In the genomic region with DNA sequence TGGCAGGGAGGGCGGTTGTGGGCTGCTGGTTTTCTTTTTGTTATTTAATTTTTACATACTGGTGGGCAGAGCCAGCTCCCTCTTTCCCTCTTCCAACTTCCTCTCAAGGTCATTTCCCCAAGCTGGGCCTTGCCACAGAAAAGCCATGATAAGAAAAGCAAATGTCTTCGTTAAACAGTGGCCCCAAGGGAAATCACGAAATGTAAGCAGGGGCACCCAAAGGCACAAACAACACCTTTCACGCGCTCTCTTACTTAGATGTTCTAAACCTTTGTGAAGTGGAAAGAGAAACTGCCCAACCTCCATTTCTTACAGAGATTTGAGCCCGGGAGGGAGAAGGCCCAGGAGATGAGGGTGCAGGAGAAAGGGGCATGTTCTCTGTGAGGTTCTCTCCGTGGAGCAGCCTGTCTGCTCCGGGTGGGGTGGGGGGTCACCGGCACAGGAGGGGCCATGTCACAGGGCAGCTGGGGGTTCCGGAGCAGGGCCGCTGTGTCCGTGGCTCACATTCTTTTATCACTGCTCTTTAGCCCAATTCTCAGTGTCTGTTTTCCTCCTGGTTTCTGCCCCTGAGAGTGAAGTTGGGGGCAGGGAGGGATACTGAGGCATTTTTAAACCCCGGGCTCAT, we compare ENCODE assay signal across 19 cellular contexts.
"Had no signal": no experiment of that assay in that cellular context is flagged by ENCODE, and none has a peak within 500 bp of the region (broad histone marks: within the 10 kb centered on the region; RNA-seq: fewer than 3 reads in every experiment).

No MANE protein-coding gene starts in this region.

- H3K27me3 ChIP-seq: foreskin keratinocyte, suprapubic skin, tibial nerve had no signal

- DNase-seq: activated CD4-positive, alpha-beta memory T cell treated with anti-CD3 and anti-CD28 coated beads for 36 hours; activated CD4-positive, alpha-beta T cell treated with anti-CD3 and anti-CD28 coated beads for 48 hours; activated CD4-positive, CD25-positive, alpha-beta regulatory T cell; activated effector memory CD4-positive, alpha-beta T cell treated with Interleukin-2 at 50 U/mL for 16 hours; activated naive CD4-positive, alpha-beta T cell treated with anti-CD3 and anti-CD28 coated beads, Interleukin-2, amount 10 ng/mL, durations not matched to agents 7 days and 5 days; activated T-cell treated with anti-CD3 and anti-CD28 coated beads, Interleukin-2, amount 50 U/mL, for 72 hours; central memory CD4-positive, alpha-beta T cell; dermis blood vessel endothelial cell; effector CD8-positive, alpha-beta T cell; foreskin keratinocyte; left ventricle myocardium inferior; mammary epithelial cell; naive thymus-derived CD4-positive, alpha-beta T cell; right cardiac atrium; stimulated activated CD4-positive, alpha-beta T cell treated with anti-CD3 and anti-CD28 coated beads, Interleukin-1b, Interleukin-23, amount 100 ng/mL, for 48 hours; stimulated activated naive CD8-positive, alpha-beta T cell treated with anti-CD3 and anti-CD28 coated beads, Interleukin-15, amount 100 ng/mL, for 72 hours; T1000 had no signal

- H3K4me3 ChIP-seq: left ventricle myocardium inferior, suprapubic skin, tibial nerve had no signal

- H3K4me1 ChIP-seq: foreskin keratinocyte, left ventricle myocardium inferior, suprapubic skin, tibial nerve had no signal

- H3K9me3 ChIP-seq: suprapubic skin had no signal

- H3K27ac ChIP-seq: foreskin keratinocyte, left ventricle myocardium inferior, suprapubic skin, tibial nerve had no signal

- H3K36me3 ChIP-seq: left ventricle myocardium inferior, suprapubic skin, tibial nerve had no signal
